In genomic region chr17:72465191-72466024, GRCh38 we compare ENCODE assay signal across 1 cellular context.
A peak's percentile ranks its signal among the peaks of the same experiment; 100 is the strongest.
TF ChIP-seq lines count a peak whose summit lies in the region.

No MANE protein-coding gene starts in this region.

TF ChIP-seq in HepG2, 621 proteins besides CTCF, POLR2A, EP300 and RAD21 (continued from another document and continues in another):
- no peak; the same call in 1 of the 2 replicates for TF ChIP-seq CBX5 (CRISPR knock-in tag; IDR thresholded peaks at IDR 0.05; ENCODE audit: borderline replicate concordance)
- TF ChIP-seq WIZ (CRISPR knock-in tag; IDR thresholded peaks at IDR 0.05): no peak
- TF ChIP-seq GATAD1 (CRISPR knock-in tag; IDR thresholded peaks at IDR 0.05): peak; percentile 54; the same call in 1 of the 2 replicates
- TF ChIP-seq GLMP (CRISPR knock-in tag; IDR thresholded peaks at IDR 0.05; ENCODE audit: borderline replicate concordance): no peak
- TF ChIP-seq NFYC (CRISPR knock-in tag; IDR thresholded peaks at IDR 0.05): no peak
- peak; percentile 67; the same call in 1 of the 2 replicates for TF ChIP-seq ZFP91 (CRISPR knock-in tag; IDR thresholded peaks at IDR 0.05; ENCODE audit: borderline replicate concordance)
- TF ChIP-seq ZNF788 (CRISPR knock-in tag; IDR thresholded peaks at IDR 0.05; ENCODE audit: borderline replicate concordance): peak; percentile 41; the same call in 1 of the 2 replicates
- peak; percentile 44 for TF ChIP-seq SKI (IDR thresholded peaks at IDR 0.05; ENCODE audit: partially characterized antibody)
- TF ChIP-seq ZNF333 (CRISPR knock-in tag; IDR thresholded peaks at IDR 0.05; ENCODE audit: borderline replicate concordance): no peak
- TF ChIP-seq CEBPZ (IDR thresholded peaks at IDR 0.05; ENCODE audit: low read length): no peak
- no peak for TF ChIP-seq CHD2 (IDR thresholded peaks at IDR 0.05; ENCODE audit: low read depth, low read length)
- TF ChIP-seq RERE (CRISPR knock-in tag; IDR thresholded peaks at IDR 0.05; ENCODE audit: low read depth): peak; percentile 29; the same call in 1 of the 2 replicates
- TF ChIP-seq SMAD3 (CRISPR knock-in tag; IDR thresholded peaks at IDR 0.05): 0 out of 2 replicates have a peak, but pooled peaks have one; percentile 77
- TF ChIP-seq ZNF460 (CRISPR knock-in tag; IDR thresholded peaks at IDR 0.05; ENCODE audit: borderline replicate concordance): no peak
- TF ChIP-seq E2F2 (CRISPR knock-in tag; IDR thresholded peaks at IDR 0.05; ENCODE audit: borderline replicate concordance): no peak
- TF ChIP-seq HNRNPK (IDR thresholded peaks at IDR 0.05; ENCODE audit: low read depth, low read length, poor library complexity, severe bottlenecking): no peak
- TF ChIP-seq SIN3B (IDR thresholded peaks at IDR 0.05; ENCODE audit: low read length): no peak
- TF ChIP-seq GATA4 (IDR thresholded peaks at IDR 0.05; ENCODE audit: borderline replicate concordance, low read depth): no peak
- TF ChIP-seq SP4 (CRISPR knock-in tag; IDR thresholded peaks at IDR 0.05): no peak
- TF ChIP-seq SIX1 (CRISPR knock-in tag; IDR thresholded peaks at IDR 0.05; ENCODE audit: borderline replicate concordance): no peak
- TF ChIP-seq PHF20 (CRISPR knock-in tag; IDR thresholded peaks at IDR 0.05): peak; percentile 28; the same call in 1 of the 2 replicates
- 0 out of 2 replicates have a peak, but pooled peaks have one; percentile 26 for TF ChIP-seq TARDBP (CRISPR knock-in tag; IDR thresholded peaks at IDR 0.05)
- TF ChIP-seq ZFP62 (CRISPR knock-in tag; IDR thresholded peaks at IDR 0.05): no peak
- TF ChIP-seq ZMYM4 (CRISPR knock-in tag; IDR thresholded peaks at IDR 0.05): no peak; the same call in 1 of the 2 replicates
- no peak for TF ChIP-seq ZNF660 (CRISPR knock-in tag; IDR thresholded peaks at IDR 0.05; ENCODE audit: borderline replicate concordance, low read depth)
- TF ChIP-seq ZBTB14 (CRISPR knock-in tag; IDR thresholded peaks at IDR 0.05): no peak
- TF ChIP-seq ZNF350 (CRISPR knock-in tag; IDR thresholded peaks at IDR 0.05; ENCODE audit: borderline replicate concordance, low read depth): peak; percentile 61; the same call in 1 of the 2 replicates
- no peak for TF ChIP-seq JDP2 (CRISPR knock-in tag; IDR thresholded peaks at IDR 0.05; ENCODE audit: borderline replicate concordance)
- TF ChIP-seq ZNF775 (CRISPR knock-in tag; IDR thresholded peaks at IDR 0.05; ENCODE audit: borderline replicate concordance): no peak
- TF ChIP-seq ZNF235 (CRISPR knock-in tag; IDR thresholded peaks at IDR 0.05; ENCODE audit: borderline replicate concordance): no peak
- TF ChIP-seq ARNT (IDR thresholded peaks at IDR 0.05): no peak
- peak; percentile 65 for TF ChIP-seq KAT7 (CRISPR knock-in tag; IDR thresholded peaks at IDR 0.05; ENCODE audit: borderline replicate concordance)
- no peak for TF ChIP-seq PREB (CRISPR knock-in tag; IDR thresholded peaks at IDR 0.05)
- 0 out of 2 replicates have a peak, but pooled peaks have one; percentile 17 for TF ChIP-seq ZNF225 (CRISPR knock-in tag; IDR thresholded peaks at IDR 0.05)
- TF ChIP-seq IRF2 (CRISPR knock-in tag; IDR thresholded peaks at IDR 0.05): peak; percentile 63; the same call in 1 of the 2 replicates
- TF ChIP-seq ZGPAT (CRISPR knock-in tag; IDR thresholded peaks at IDR 0.05): peak; percentile 73
- no peak for TF ChIP-seq KLF6 (CRISPR knock-in tag; IDR thresholded peaks at IDR 0.05)
- TF ChIP-seq MIER2 (CRISPR knock-in tag; IDR thresholded peaks at IDR 0.05): peak; percentile 14; the same call in 1 of the 2 replicates
- TF ChIP-seq ZNF224 (CRISPR knock-in tag; IDR thresholded peaks at IDR 0.05): no peak
- TF ChIP-seq ZNF574 (CRISPR knock-in tag; IDR thresholded peaks at IDR 0.05): no peak
- no peak for TF ChIP-seq ZBTB3 (CRISPR knock-in tag; IDR thresholded peaks at IDR 0.05; ENCODE audit: borderline replicate concordance, low read depth)
- no peak for TF ChIP-seq ZNF674 (CRISPR knock-in tag; IDR thresholded peaks at IDR 0.05; ENCODE audit: low read depth)
- peak; percentile 88 for TF ChIP-seq SAP130 (CRISPR knock-in tag; IDR thresholded peaks at IDR 0.05; ENCODE audit: low read depth)
- TF ChIP-seq FOXP1 (IDR thresholded peaks at IDR 0.05): no peak
- TF ChIP-seq FOXP1 (CRISPR knock-in tag; IDR thresholded peaks at IDR 0.05): peak; percentile 28; the same call in 1 of the 2 replicates
